Comparison of ENCODE assay signal across 1 cellular context in the genomic region with DNA sequence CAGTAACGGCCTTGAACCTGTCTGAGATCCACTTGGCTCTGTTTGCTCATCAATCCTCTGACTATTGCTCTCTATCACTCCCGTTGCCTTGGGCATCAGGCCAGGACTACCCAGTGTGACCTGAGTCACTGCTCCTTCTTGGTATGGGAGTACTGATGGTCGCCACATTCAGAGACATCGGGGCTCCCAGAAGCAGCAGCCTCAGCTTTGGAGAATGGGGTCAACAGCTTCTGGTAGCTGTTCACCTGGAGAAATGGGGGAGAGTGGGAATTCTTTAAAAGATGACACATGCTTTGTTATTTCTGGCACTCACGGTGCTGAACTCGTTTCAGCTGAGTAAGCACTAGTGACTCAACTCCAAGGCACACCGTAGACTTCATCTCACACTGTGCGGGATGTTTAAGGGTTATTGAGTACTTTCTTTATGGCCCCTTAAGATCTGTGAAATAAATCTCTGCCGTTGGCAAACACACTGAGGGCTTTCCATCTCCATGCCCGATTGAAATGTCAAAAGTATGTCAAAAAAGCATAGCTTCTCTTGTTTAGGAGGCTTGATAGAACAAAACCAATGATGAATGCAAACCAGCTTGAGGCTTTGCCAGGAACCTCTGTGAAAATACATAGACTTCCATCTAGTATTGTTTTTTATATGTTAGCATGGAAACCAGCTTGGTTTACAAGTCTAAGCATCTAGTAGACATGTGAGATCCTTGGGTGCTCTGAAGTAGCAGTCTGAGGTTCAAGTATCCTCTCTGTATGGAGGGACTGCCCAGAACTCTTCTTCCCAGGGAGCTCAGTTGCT.
TF ChIP-seq lines count a peak whose summit lies in the region.

No MANE protein-coding gene starts in this region.

TF ChIP-seq in GM23338, 12 proteins besides CTCF, POLR2A, EP300 and RAD21 (continued from another document):
- TF ChIP-seq, protein P1, sequence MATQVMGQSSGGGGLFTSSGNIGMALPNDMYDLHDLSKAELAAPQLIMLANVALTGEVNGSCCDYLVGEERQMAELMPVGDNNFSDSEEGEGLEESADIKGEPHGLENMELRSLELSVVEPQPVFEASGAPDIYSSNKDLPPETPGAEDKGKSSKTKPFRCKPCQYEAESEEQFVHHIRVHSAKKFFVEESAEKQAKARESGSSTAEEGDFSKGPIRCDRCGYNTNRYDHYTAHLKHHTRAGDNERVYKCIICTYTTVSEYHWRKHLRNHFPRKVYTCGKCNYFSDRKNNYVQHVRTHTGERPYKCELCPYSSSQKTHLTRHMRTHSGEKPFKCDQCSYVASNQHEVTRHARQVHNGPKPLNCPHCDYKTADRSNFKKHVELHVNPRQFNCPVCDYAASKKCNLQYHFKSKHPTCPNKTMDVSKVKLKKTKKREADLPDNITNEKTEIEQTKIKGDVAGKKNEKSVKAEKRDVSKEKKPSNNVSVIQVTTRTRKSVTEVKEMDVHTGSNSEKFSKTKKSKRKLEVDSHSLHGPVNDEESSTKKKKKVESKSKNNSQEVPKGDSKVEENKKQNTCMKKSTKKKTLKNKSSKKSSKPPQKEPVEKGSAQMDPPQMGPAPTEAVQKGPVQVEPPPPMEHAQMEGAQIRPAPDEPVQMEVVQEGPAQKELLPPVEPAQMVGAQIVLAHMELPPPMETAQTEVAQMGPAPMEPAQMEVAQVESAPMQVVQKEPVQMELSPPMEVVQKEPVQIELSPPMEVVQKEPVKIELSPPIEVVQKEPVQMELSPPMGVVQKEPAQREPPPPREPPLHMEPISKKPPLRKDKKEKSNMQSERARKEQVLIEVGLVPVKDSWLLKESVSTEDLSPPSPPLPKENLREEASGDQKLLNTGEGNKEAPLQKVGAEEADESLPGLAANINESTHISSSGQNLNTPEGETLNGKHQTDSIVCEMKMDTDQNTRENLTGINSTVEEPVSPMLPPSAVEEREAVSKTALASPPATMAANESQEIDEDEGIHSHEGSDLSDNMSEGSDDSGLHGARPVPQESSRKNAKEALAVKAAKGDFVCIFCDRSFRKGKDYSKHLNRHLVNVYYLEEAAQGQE (IDR thresholded peaks at IDR 0.05; ENCODE audit: unreplicated experiment) = no peak
- TF ChIP-seq, protein P2, sequence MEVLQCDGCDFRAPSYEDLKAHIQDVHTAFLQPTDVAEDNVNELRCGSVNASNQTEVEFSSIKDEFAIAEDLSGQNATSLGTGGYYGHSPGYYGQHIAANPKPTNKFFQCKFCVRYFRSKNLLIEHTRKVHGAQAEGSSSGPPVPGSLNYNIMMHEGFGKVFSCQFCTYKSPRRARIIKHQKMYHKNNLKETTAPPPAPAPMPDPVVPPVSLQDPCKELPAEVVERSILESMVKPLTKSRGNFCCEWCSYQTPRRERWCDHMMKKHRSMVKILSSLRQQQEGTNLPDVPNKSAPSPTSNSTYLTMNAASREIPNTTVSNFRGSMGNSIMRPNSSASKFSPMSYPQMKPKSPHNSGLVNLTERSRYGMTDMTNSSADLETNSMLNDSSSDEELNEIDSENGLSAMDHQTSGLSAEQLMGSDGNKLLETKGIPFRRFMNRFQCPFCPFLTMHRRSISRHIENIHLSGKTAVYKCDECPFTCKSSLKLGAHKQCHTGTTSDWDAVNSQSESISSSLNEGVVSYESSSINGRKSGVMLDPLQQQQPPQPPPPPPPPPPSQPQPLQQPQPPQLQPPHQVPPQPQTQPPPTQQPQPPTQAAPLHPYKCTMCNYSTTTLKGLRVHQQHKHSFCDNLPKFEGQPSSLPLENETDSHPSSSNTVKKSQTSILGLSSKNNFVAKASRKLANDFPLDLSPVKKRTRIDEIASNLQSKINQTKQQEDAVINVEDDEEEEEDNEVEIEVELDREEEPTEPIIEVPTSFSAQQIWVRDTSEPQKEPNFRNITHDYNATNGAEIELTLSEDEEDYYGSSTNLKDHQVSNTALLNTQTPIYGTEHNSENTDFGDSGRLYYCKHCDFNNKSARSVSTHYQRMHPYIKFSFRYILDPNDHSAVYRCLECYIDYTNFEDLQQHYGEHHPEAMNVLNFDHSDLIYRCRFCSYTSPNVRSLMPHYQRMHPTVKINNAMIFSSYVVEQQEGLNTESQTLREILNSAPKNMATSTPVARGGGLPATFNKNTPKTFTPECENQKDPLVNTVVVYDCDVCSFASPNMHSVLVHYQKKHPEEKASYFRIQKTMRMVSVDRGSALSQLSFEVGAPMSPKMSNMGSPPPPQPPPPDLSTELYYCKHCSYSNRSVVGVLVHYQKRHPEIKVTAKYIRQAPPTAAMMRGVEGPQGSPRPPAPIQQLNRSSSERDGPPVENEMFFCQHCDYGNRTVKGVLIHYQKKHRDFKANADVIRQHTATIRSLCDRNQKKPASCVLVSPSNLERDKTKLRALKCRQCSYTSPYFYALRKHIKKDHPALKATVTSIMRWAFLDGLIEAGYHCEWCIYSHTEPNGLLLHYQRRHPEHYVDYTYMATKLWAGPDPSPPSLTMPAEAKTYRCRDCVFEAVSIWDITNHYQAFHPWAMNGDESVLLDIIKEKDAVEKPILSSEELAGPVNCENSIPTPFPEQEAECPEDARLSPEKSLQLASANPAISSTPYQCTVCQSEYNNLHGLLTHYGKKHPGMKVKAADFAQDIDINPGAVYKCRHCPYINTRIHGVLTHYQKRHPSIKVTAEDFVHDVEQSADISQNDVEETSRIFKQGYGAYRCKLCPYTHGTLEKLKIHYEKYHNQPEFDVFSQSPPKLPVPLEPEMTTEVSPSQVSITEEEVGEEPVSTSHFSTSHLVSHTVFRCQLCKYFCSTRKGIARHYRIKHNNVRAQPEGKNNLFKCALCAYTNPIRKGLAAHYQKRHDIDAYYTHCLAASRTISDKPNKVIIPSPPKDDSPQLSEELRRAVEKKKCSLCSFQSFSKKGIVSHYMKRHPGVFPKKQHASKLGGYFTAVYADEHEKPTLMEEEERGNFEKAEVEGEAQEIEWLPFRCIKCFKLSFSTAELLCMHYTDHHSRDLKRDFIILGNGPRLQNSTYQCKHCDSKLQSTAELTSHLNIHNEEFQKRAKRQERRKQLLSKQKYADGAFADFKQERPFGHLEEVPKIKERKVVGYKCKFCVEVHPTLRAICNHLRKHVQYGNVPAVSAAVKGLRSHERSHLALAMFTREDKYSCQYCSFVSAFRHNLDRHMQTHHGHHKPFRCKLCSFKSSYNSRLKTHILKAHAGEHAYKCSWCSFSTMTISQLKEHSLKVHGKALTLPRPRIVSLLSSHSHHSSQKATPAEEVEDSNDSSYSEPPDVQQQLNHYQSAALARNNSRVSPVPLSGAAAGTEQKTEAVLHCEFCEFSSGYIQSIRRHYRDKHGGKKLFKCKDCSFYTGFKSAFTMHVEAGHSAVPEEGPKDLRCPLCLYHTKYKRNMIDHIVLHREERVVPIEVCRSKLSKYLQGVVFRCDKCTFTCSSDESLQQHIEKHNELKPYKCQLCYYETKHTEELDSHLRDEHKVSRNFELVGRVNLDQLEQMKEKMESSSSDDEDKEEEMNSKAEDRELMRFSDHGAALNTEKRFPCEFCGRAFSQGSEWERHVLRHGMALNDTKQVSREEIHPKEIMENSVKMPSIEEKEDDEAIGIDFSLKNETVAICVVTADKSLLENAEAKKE (CRISPR knock-in tag; IDR thresholded peaks at IDR 0.05) = no peak
- no peak for TF ChIP-seq ZNF331 (CRISPR knock-in tag; IDR thresholded peaks at IDR 0.05; ENCODE audit: low read depth)
- no peak for TF ChIP-seq CREB1 (CRISPR knock-in tag; IDR thresholded peaks at IDR 0.05; ENCODE audit: low read depth)
- no peak for TF ChIP-seq EZH2phosphoT487 (IDR thresholded peaks at IDR 0.05; ENCODE audit: unreplicated experiment)
- no peak for TF ChIP-seq JUNB (IDR thresholded peaks at IDR 0.05; ENCODE audit: unreplicated experiment)
- no peak for TF ChIP-seq POLR2AphosphoS5 (IDR thresholded peaks at IDR 0.05; ENCODE audit: low read depth)
- TF ChIP-seq ZNF114 (CRISPR knock-in tag; IDR thresholded peaks at IDR 0.05) = no peak
- TF ChIP-seq EZH2 (IDR thresholded peaks at IDR 0.05; ENCODE audit: low read depth, unreplicated experiment) = no peak
- TF ChIP-seq STAT1 (IDR thresholded peaks at IDR 0.05; ENCODE audit: unreplicated experiment) = no peak
